Comparison of ENCODE assay signal across 1 cellular context in genomic region chr7:821688-822087, GRCh38.
TF ChIP-seq lines count a peak whose summit lies in the region.

No MANE protein-coding gene starts in this region.

TF ChIP-seq in SK-N-SH treated with all-trans-retinoic acid at 6 μM for 48 hours, 23 proteins besides CTCF, POLR2A, EP300 and RAD21 (continued from another document):
- TF ChIP-seq CSRNP3 (CRISPR knock-in tag; IDR thresholded peaks at IDR 0.05): no peak
- TF ChIP-seq GLIS3 (CRISPR knock-in tag; IDR thresholded peaks at IDR 0.05): no peak
- TF ChIP-seq PATZ1 (CRISPR knock-in tag; IDR thresholded peaks at IDR 0.05; ENCODE audit: borderline replicate concordance): no peak
- no peak for TF ChIP-seq ZFP3 (CRISPR knock-in tag; IDR thresholded peaks at IDR 0.05)
- TF ChIP-seq CREB5 (CRISPR knock-in tag; IDR thresholded peaks at IDR 0.05; ENCODE audit: low read depth): no peak
- TF ChIP-seq ZFP30 (CRISPR knock-in tag; IDR thresholded peaks at IDR 0.05): no peak
- TF ChIP-seq ZNF565 (CRISPR knock-in tag; conservative IDR thresholded peaks at IDR 0.05; ENCODE audit: low read depth): no peak
- no peak for TF ChIP-seq ARNTL (CRISPR knock-in tag; IDR thresholded peaks at IDR 0.05; ENCODE audit: borderline replicate concordance, low read depth)
- TF ChIP-seq TSHZ2 (CRISPR knock-in tag; IDR thresholded peaks at IDR 0.05): no peak
- TF ChIP-seq ESRRG (CRISPR knock-in tag; IDR thresholded peaks at IDR 0.05): no peak
- no peak for TF ChIP-seq BACH2 (CRISPR knock-in tag; IDR thresholded peaks at IDR 0.05; ENCODE audit: borderline replicate concordance)
- TF ChIP-seq ZNF8 (CRISPR knock-in tag; IDR thresholded peaks at IDR 0.05): no peak
- TF ChIP-seq RARB (CRISPR knock-in tag; IDR thresholded peaks at IDR 0.05): no peak
- TF ChIP-seq OSR1 (CRISPR knock-in tag; IDR thresholded peaks at IDR 0.05): no peak
